ENCODE assay signal across 18 cellular contexts in the genomic region with DNA sequence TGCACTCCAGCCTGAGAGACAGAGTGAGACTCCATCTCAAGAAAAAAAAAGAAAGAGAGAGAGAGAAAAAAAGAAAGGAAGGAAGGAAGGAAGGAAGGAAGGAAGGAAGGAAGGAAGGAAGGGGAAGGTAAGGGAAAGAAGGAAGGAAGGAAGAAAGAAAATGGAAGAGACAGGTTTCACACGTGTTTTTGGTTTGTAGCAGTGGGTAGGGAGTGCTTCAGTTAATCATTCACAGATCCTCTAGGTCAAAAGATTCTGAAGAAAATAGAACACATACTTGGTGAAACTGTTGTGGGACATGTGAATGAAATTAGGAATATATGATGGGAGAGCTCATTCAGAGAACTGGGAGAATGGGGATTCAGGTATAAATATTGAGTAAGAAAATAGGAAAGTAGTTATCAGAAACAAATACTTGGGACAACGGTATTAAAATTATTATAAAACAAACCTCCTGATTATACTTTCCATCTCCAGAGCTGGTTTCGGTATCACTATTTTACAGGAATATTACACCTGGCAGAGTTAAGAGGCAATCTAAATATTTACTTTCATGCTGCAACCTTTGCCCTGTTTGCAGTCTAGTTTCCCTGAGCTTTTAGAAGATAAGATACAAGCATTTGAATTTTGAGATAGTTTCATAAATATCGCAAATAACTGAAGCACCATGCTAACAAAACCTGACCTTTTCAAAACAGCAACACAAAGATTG. TPM values are rescaled to one million over a fixed set of nuclear protein-coding genes. Genes with fewer than 3 reads are reported as not detected.
DNase-seq lines count a peak whose midpoint lies in the region; ATAC-seq and TF ChIP-seq lines count a peak whose summit lies in the region.
"Had no signal": no experiment of that assay in that cellular context is flagged by ENCODE, and none has a peak within 500 bp of the region (broad histone marks: within the 10 kb centered on the region; RNA-seq: fewer than 3 reads in every experiment).

No MANE protein-coding gene starts in this region.

- 27% methylated on average over 4 of the region's 4 CpGs for WGBS in right lobe of liver (ENCODE audit: insufficient coverage, low coverage, low lambda C conversion rate, missing lambda C conversion rate)
- WGBS in upper lobe of left lung, 2 donors, result 31 to 35% methylated on average over 4 of the region's 4 CpGs

- DNase-seq in DMS153 (lab: John Stamatoyannopoulos, UW) (peak; percentile 1), DMS153 treated with DMSO at 0.1 percent for 48 hours (lab: John Stamatoyannopoulos, UW; ENCODE audit: unreplicated experiment) (no peak), right lobe of liver (no peak), upper lobe of left lung (no peak)
- DNase-seq in activated CD8-positive, alpha-beta memory T cell treated with anti-CD3 and anti-CD28 coated beads, Interleukin-2, amount 50 U/mL, for 4 hours, result no peak
- DNase-seq in stimulated activated CD4-positive, alpha-beta T cell treated with anti-CD3 and anti-CD28 coated beads, Interleukin-2, amount 100 ng/mL, for 24 hours, result no peak
- DNase-seq: 8988T; activated T-cell treated with anti-CD3 and anti-CD28 coated beads for 4 hours; amygdala; caudate nucleus; effector memory CD4-positive, alpha-beta T cell; natural killer cell; NCI-H1105; NCI-H2171 treated with DMSO at 0.1 percent for 48 hours; posterior cingulate gyrus; stimulated activated CD4-positive, alpha-beta T cell treated with anti-CD3 and anti-CD28 coated beads, Interleukin-4, amount 100 ng/mL, for 24 hours had no signal

- H3K4me3 ChIP-seq in right lobe of liver, result peak overlapping the region in 2 of 3 donors; percentile 9 to 43
- no peak overlapping the region for H3K4me3 ChIP-seq in upper lobe of left lung

- no peaks in the 10 kb centered on the region for H3K36me3 ChIP-seq in right lobe of liver
- H3K36me3 ChIP-seq in upper lobe of left lung, result no peaks in the 10 kb centered on the region

- intact Hi-C loops in right lobe of liver (cut with DNase I), result no loop called here

- H3K27me3 ChIP-seq in right lobe of liver, result no peaks in the 10 kb centered on the region
- no peaks in the 10 kb centered on the region for H3K27me3 ChIP-seq in upper lobe of left lung

- peak overlapping the region; percentile 89 for H3K27ac ChIP-seq in VCaP
- H3K27ac ChIP-seq in right lobe of liver, result peak overlapping the region; percentile 85 to 98 (median 90)
- H3K27ac ChIP-seq in upper lobe of left lung, result peak overlapping the region; percentile 40 to 57 (median 44)

- TF ChIP-seq POLR2A in right lobe of liver (IDR thresholded peaks at IDR 0.05) (no peak), upper lobe of left lung (IDR thresholded peaks at IDR 0.05) (no peak)

- TF ChIP-seq CTCF in VCaP (conservative IDR thresholded peaks at IDR 0.05) (no peak), right lobe of liver (IDR thresholded peaks at IDR 0.05) (no peak), upper lobe of left lung (IDR thresholded peaks at IDR 0.05) (no peak)

- no peaks in the 10 kb centered on the region for H3K9me3 ChIP-seq in right lobe of liver
- no peaks in the 10 kb centered on the region for H3K9me3 ChIP-seq in upper lobe of left lung

- peaks cover 0 to 44% (median 14%) of the 10 kb centered on the region in 4 donors for H3K4me1 ChIP-seq in right lobe of liver
- peaks cover 0 to 8% (median 6%) of the 10 kb centered on the region in 4 donors for H3K4me1 ChIP-seq in upper lobe of left lung

- ATAC-seq in right lobe of liver (peak; percentile 69 to 78 (median 76)), upper lobe of left lung (ENCODE audit: low FRiP score in 2 of 2) (no peak), GM21717 (IDR thresholded peaks at IDR 0.05; ENCODE audit: unreplicated experiment) (no peak)
- ATAC-seq: natural killer cell had no signal

- TF ChIP-seq EP300 in upper lobe of left lung (IDR thresholded peaks at IDR 0.05), result no peak

RNA-seq across cellular contexts. Expression of gene MARVELD2, which starts 37.2 kb away (rescaled TPM):
- 10 to 100 TPM; 21.6 to 37.1 (median 26.1) TPM for total RNA-seq in right lobe of liver
- total RNA-seq in upper lobe of left lung, result 10 to 100 TPM; 12.5 to 37.2 (median 25.7) TPM

RNA-seq across cellular contexts. Expression of gene OCLN, which starts 40.5 kb away (rescaled TPM):
- total RNA-seq in right lobe of liver, result 10 to 100 TPM; 28.5 to 73.9 (median 50.8) TPM
- 100 to 1,000 TPM in 3 of 6 donors, 10 to 100 TPM in 3; 66.4 to 277 (median 109) TPM for total RNA-seq in upper lobe of left lung

Comparison
In these comparisons a context has a peak if more than half of its experiments do, and no peak if none do; other contexts are left out.
1. ATAC-seq: peak in right lobe of liver (4 of 4); none in upper lobe of left lung (0 of 2) and GM21717 (single experiment).
2. H3K4me3 ChIP-seq: peak in right lobe of liver (2 of 3); none in upper lobe of left lung (0 of 4).
3. Peak in every context shown above with its lines, with median percentiles within 50 percentile points of each other: H3K27ac ChIP-seq.